32 cellular contexts compared by ENCODE assay signal in genomic region chr3:10817506-10817905, GRCh38. TPM values are rescaled to one million over a fixed set of nuclear protein-coding genes. Genes with fewer than 3 reads are reported as not detected.
DNase-seq lines count a peak whose midpoint lies in the region; ATAC-seq, FAIRE-seq and TF ChIP-seq lines count a peak whose summit lies in the region.
"Had no signal": no experiment of that assay in that cellular context is flagged by ENCODE, and none has a peak within 500 bp of the region (broad histone marks: within the 10 kb centered on the region; RNA-seq: fewer than 3 reads in every experiment).

No MANE protein-coding gene starts in this region.

- peak overlapping the region in 1 of 2 experiments; percentile 32; a peak in 1 of 5 replicates for H3K4me3 Mint-ChIP-seq in H9
- H3K4me3 Mint-ChIP-seq: activated CD4-positive, alpha-beta T cell treated with anti-CD3 and anti-CD28 coated beads, Interleukin-2, amount 10 ng/mL, durations not matched to agents 7 days and 5 days; activated T-cell treated with anti-CD3 and anti-CD28 coated beads, Interleukin-2, amount 50 U/mL, for 4 hours; naive B cell; T-helper 1 cell treated with Interleukin-12 subunit alpha and Interleukin-12 subunit beta and Interleukin-4 antibody, amounts not matched to agents 30 μg/mL and 1 μg/mL, for 36 hours had no signal

- H4K20me1 ChIP-seq in H9 (ENCODE audit: control insufficient read depth, insufficient read depth, insufficient read length) = no peaks in the 10 kb centered on the region

- peaks cover 5% of the 10 kb centered on the region for H3K23me2 ChIP-seq in H9 (ENCODE audit: insufficient read length, low read depth, low read length, poor library complexity, severe bottlenecking)

- H3K9me3 ChIP-seq in H9 (ENCODE audit: control insufficient read depth, low read depth, low read length) (no peaks in the 10 kb centered on the region), parathyroid adenoma (ENCODE audit: control insufficient read depth, low read length) (no peaks in the 10 kb centered on the region), gastroesophageal sphincter (no peaks in the 10 kb centered on the region), esophagus muscularis mucosa (no peaks in the 10 kb centered on the region)
- H3K9me3 ChIP-seq: BLaER1 treated with 17β-estradiol and CSF1 and Interleukin-3, amounts not matched to agents 10 nM and 100 nM; left lung; spleen had no signal

- H3K18ac ChIP-seq in H9 (ENCODE audit: insufficient read length, low read depth, low read length) = no peak overlapping the region

- H3K9ac ChIP-seq in H9 (ENCODE audit: extremely low read depth, insufficient read length, low read length) (no peak overlapping the region), parathyroid adenoma (no peak overlapping the region)
- H3K9ac ChIP-seq: BLaER1 treated with 17β-estradiol and CSF1 and Interleukin-3, amounts not matched to agents 10 nM and 100 nM had no signal

- H2AFZ ChIP-seq in H9 (ENCODE audit: low read length) = no peak overlapping the region
- peak overlapping the region; percentile 58 for H2AFZ ChIP-seq in parathyroid adenoma

- H3K27ac Mint-ChIP-seq in H9 = no peak overlapping the region
- H3K27ac Mint-ChIP-seq: activated CD4-positive, alpha-beta T cell treated with anti-CD3 and anti-CD28 coated beads, Interleukin-2, amount 10 ng/mL, durations not matched to agents 7 days and 5 days; naive B cell; T-helper 1 cell treated with Interleukin-12 subunit alpha and Interleukin-12 subunit beta and Interleukin-4 antibody, amounts not matched to agents 30 μg/mL and 1 μg/mL, for 36 hours; type B pancreatic cell had no signal

- intact Hi-C loops in head of caudate nucleus (cut with DNase I) = no loop called here
- intact Hi-C loops in esophagus muscularis mucosa (cut with DNase I) = no loop called here

- H3K4me3 ChIP-seq in parathyroid adenoma (ENCODE audit: low read depth, low read length) (no peak overlapping the region), gastroesophageal sphincter (no peak overlapping the region), esophagus muscularis mucosa (no peak overlapping the region)
- H3K4me3 ChIP-seq: BLaER1 treated with 17β-estradiol and CSF1 and Interleukin-3, amounts not matched to agents 10 nM and 100 nM; left lung; spleen had no signal

- H4K5ac ChIP-seq in H9 (ENCODE audit: insufficient read length, low read depth, low read length) = no peak overlapping the region

- H3K36me3 ChIP-seq in parathyroid adenoma (ENCODE audit: control insufficient read depth, insufficient read depth, low read length) (no peaks in the 10 kb centered on the region), gastroesophageal sphincter (no peaks in the 10 kb centered on the region), esophagus muscularis mucosa (no peaks in the 10 kb centered on the region)
- H3K36me3 ChIP-seq: BLaER1 treated with 17β-estradiol and CSF1 and Interleukin-3, amounts not matched to agents 10 nM and 100 nM; brain microvascular endothelial cell; left lung; spleen had no signal

- ATAC-seq in gastroesophageal sphincter = no peak
- ATAC-seq: activated T-cell treated with anti-CD3 and anti-CD28 coated beads, Interleukin-2, amount 50 U/mL, for 4 hours; HCT116; left lung had no signal

- no peaks in the 10 kb centered on the region for H3K36me3 Mint-ChIP-seq in H9 (ENCODE audit: insufficient read depth in 1 of 3, low read depth in 3 of 3)
- H3K36me3 Mint-ChIP-seq: type B pancreatic cell had no signal

- peaks cover 3 to 11% of the 10 kb centered on the region in 2 experiments; a peak in 3 of 4 replicates for H3K4me1 Mint-ChIP-seq in H9
- H3K4me1 Mint-ChIP-seq: activated CD4-positive, alpha-beta T cell treated with anti-CD3 and anti-CD28 coated beads, Interleukin-2, amount 10 ng/mL, durations not matched to agents 7 days and 5 days had no signal

- no peak for TF ChIP-seq POLR2A in gastroesophageal sphincter (IDR thresholded peaks at IDR 0.05)
- TF ChIP-seq POLR2A in esophagus muscularis mucosa (IDR thresholded peaks at IDR 0.05; ENCODE audit: low read depth) = no peak
- no peak for TF ChIP-seq POLR2A in GM12892 (IDR thresholded peaks at IDR 0.05; ENCODE audit: low read depth, low read length)

- no peak overlapping the region for H2BK15ac ChIP-seq in H9 (ENCODE audit: low read depth, low read length)

- no peak overlapping the region for H2BK5ac ChIP-seq in H9 (ENCODE audit: insufficient read length, low read length)

- no peak overlapping the region for H2BK20ac ChIP-seq in H9 (ENCODE audit: low read depth, low read length, poor library complexity, severe bottlenecking)

- no peak overlapping the region for H3K27ac ChIP-seq in H9 (ENCODE audit: insufficient read length, low read depth, low read length)
- H3K27ac ChIP-seq in VCaP = peak overlapping the region; percentile 10; the same call in 1 of the 2 replicates
- no peak overlapping the region for H3K27ac ChIP-seq in parathyroid adenoma
- no peak overlapping the region for H3K27ac ChIP-seq in gastroesophageal sphincter
- no peak overlapping the region for H3K27ac ChIP-seq in esophagus muscularis mucosa (replicated peaks in 1 of 4)
- H3K27ac ChIP-seq: BLaER1 treated with 17β-estradiol and CSF1 and Interleukin-3, amounts not matched to agents 10 nM and 100 nM; brain microvascular endothelial cell; left lung; RWPE1; spleen had no signal

- H3K56ac ChIP-seq in H9 (ENCODE audit: insufficient read length, low read depth, low read length) = no peak overlapping the region

- no peak overlapping the region for H3K23ac ChIP-seq in H9 (ENCODE audit: insufficient read length, low read depth, low read length)

- no peak overlapping the region for H2AK5ac ChIP-seq in H9 (ENCODE audit: insufficient read length, low read length)

- H3T11ph ChIP-seq in H9 (ENCODE audit: low read length) = no peak overlapping the region

- no peak overlapping the region for H4K91ac ChIP-seq in H9 (ENCODE audit: insufficient read length, low read depth, low read length)

- TF ChIP-seq CTCF in H9 (conservative IDR thresholded peaks at IDR 0.05) (no peak), VCaP (conservative IDR thresholded peaks at IDR 0.05) (no peak), parathyroid adenoma (IDR thresholded peaks at IDR 0.05) (no peak), gastroesophageal sphincter (IDR thresholded peaks at IDR 0.05) (no peak), esophagus muscularis mucosa (IDR thresholded peaks at IDR 0.05) (no peak)

- TF ChIP-seq EP300 in gastroesophageal sphincter (IDR thresholded peaks at IDR 0.05) (no peak), esophagus muscularis mucosa (IDR thresholded peaks at IDR 0.05) (no peak)

- no peak overlapping the region for H3K14ac ChIP-seq in H9 (ENCODE audit: insufficient read depth, low read length)

- peaks cover 0 to 2% of the 10 kb centered on the region in 2 experiments; a peak in 1 of 5 replicates for H3K9me3 Mint-ChIP-seq in H9
- H3K9me3 Mint-ChIP-seq: activated CD4-positive, alpha-beta T cell treated with anti-CD3 and anti-CD28 coated beads, Interleukin-2, amount 10 ng/mL, durations not matched to agents 7 days and 5 days; activated T-cell treated with anti-CD3 and anti-CD28 coated beads, Interleukin-2, amount 50 U/mL, for 4 hours; T-helper 1 cell treated with Interleukin-12 subunit alpha and Interleukin-12 subunit beta and Interleukin-4 antibody, amounts not matched to agents 30 μg/mL and 1 μg/mL, for 36 hours; type B pancreatic cell had no signal

- H3K4me2 ChIP-seq in H9 (ENCODE audit: insufficient read depth, insufficient read length, low read length) = no peak overlapping the region
- H3K4me2 ChIP-seq in parathyroid adenoma (ENCODE audit: low read length) = no peak overlapping the region

- H3K4ac ChIP-seq in H9 (ENCODE audit: low read depth, low read length) = no peak overlapping the region

- H2BK12ac ChIP-seq in H9 (ENCODE audit: insufficient read length, low read depth, low read length) = no peak overlapping the region

- FAIRE-seq in GM12892 (lab: Jason Lieb, UNC) = no peak
- FAIRE-seq: GM18507 had no signal

- no peaks in the 10 kb centered on the region for H3K79me2 ChIP-seq in H9 (ENCODE audit: insufficient read depth, low read length)
- no peaks in the 10 kb centered on the region for H3K79me2 ChIP-seq in parathyroid adenoma

- H4K8ac ChIP-seq in H9 (replicated peaks; ENCODE audit: insufficient read length, low read depth, low read length) = no peak overlapping the region

- no peaks in the 10 kb centered on the region for H3K79me1 ChIP-seq in H9 (ENCODE audit: insufficient read depth, low read depth, low read length, poor library complexity, severe bottlenecking)

- no peaks in the 10 kb centered on the region for H3K4me1 ChIP-seq in H9 (ENCODE audit: insufficient read depth, low read length)
- no peaks in the 10 kb centered on the region for H3K4me1 ChIP-seq in parathyroid adenoma
- H3K4me1 ChIP-seq in gastroesophageal sphincter = peaks cover 0 to 11% (median 0%) of the 10 kb centered on the region in 3 donors
- H3K4me1 ChIP-seq in esophagus muscularis mucosa = peaks cover 4 to 12% (median 11%) of the 10 kb centered on the region in 4 donors
- H3K4me1 ChIP-seq: left lung had no signal

- H2BK120ac ChIP-seq in H9 (ENCODE audit: low read depth, low read length, poor library complexity, severe bottlenecking) = no peak overlapping the region

- DNase-seq in H9 = peak; percentile 31
- DNase-seq in head of caudate nucleus = peak in 35 of 42 donors; percentile 4 to 75 (median 40)
- DNase-seq in esophagus muscularis mucosa (ENCODE audit: extremely low spot score) = no peak
- no peak for DNase-seq in GM12892 (ENCODE audit: insufficient read length)
- DNase-seq: activated CD4-positive, alpha-beta T cell treated with anti-CD3 and anti-CD28 coated beads, Interleukin-2, amount 10 ng/mL, durations not matched to agents 7 days and 5 days; activated T-cell treated with anti-CD3 and anti-CD28 coated beads, Interleukin-2, amount 50 U/mL, for 4 hours; brain microvascular endothelial cell; DMS79 treated with DMSO at 0.1 percent for 48 hours; effector CD8-positive, alpha-beta T cell; erythroblast; KG1; left lung; MM.1S; naive B cell; NCI-H1417; NCI-H2029 treated with DMSO at 0.1 percent for 48 hours; NCI-H226; NCI-H774; spleen had no signal

- H3K27me3 ChIP-seq in H9 (ENCODE audit: insufficient read depth, low read length) (peaks cover 13% of the 10 kb centered on the region; the same call in 1 of the 2 replicates), parathyroid adenoma (ENCODE audit: control insufficient read depth, insufficient read depth, low read length) (no peaks in the 10 kb centered on the region), gastroesophageal sphincter (peaks cover 55% of the 10 kb centered on the region), esophagus muscularis mucosa (peaks cover 0 to 37% (median 9%) of the 10 kb centered on the region in 4 donors)

- peaks cover 72% of the 10 kb centered on the region for H3K27me3 Mint-ChIP-seq in H9 (ENCODE audit: low read depth)

- WGBS in H9 (ENCODE audit: extremely low coverage, insufficient read length, low lambda C conversion rate) = no CpG with 5 or more reads among the region's 11 CpGs
- WGBS in gastroesophageal sphincter (ENCODE audit: low coverage in 1 of 2), 2 donors = 36 to 53% methylated on average over 4 to 7 of the region's 11 CpGs
- WGBS in esophagus muscularis mucosa = 58% methylated on average over 11 of the region's 11 CpGs

RNA-seq across cellular contexts. Expression of gene SLC6A11, which starts 1.5 kb away (rescaled TPM):
- total RNA-seq in H9 (2021) = 1.5 and 1.9 TPM in 2 replicates
- under 1 TPM in 1 of 4 donors, not detected in 3; 0.05 TPM for total RNA-seq in gastroesophageal sphincter
- not detected for total RNA-seq in esophagus muscularis mucosa
- not detected for polyA plus RNA-seq in GM12892 (2012; ENCODE audit: missing spikeins)
- total RNA-seq: activated CD4-positive, alpha-beta T cell treated with anti-CD3 and anti-CD28 coated beads, Interleukin-2, amount 10 ng/mL, durations not matched to agents 7 days and 5 days; activated T-cell treated with anti-CD3 and anti-CD28 coated beads, Interleukin-2, amount 50 U/mL, for 4 hours; fibroblast of villous mesenchyme; HT1080; osteoblast had no signal
- polyA plus RNA-seq: AG04450 had no signal

Comparison
In these comparisons a context has a peak if more than half of its experiments do, and no peak if none do; other contexts are left out.
1. DNase-seq: peak in H9 (single experiment) and head of caudate nucleus (35 of 42); none in esophagus muscularis mucosa (single experiment) and GM12892 (single experiment).